16 cellular contexts compared by ENCODE assay signal in genomic region chr9:93664549-93665120, GRCh38.
"Had no signal": no experiment of that assay in that cellular context is flagged by ENCODE, and none has a peak within 500 bp of the region (broad histone marks: within the 10 kb centered on the region; RNA-seq: fewer than 3 reads in every experiment).

No MANE protein-coding gene starts in this region.

- H3K9me3 Mint-ChIP-seq: activated naive CD4-positive, alpha-beta T cell treated with anti-CD3 and anti-CD28 coated beads for 36 hours; dendritic cell treated with granulocyte-macrophage colony-stimulating factor and Interleukin-4, amounts not matched to agents 40 ng/mL and 50 ng/mL, for 4 days; mesothelial cell of epicardium had no signal

- H3K4me1 Mint-ChIP-seq: activated CD4-positive, alpha-beta T cell treated with anti-CD3 and anti-CD28 coated beads for 36 hours; mesothelial cell of epicardium had no signal

- H3K4me3 ChIP-seq: breast epithelium, esophagus squamous epithelium, lung, thoracic aorta had no signal

- DNase-seq: activated CD4-positive, alpha-beta T cell treated with anti-CD3 and anti-CD28 coated beads, Interleukin-2, amount 50 U/mL, for 48 hours; activated naive CD4-positive, alpha-beta T cell treated with anti-CD3 and anti-CD28 coated beads for 36 hours; cerebellar nuclear complex; effector memory CD4-positive, alpha-beta T cell; esophagus squamous epithelium; occipital lobe; small intestine; stimulated activated CD4-positive, alpha-beta T cell treated with anti-CD3 and anti-CD28 coated beads, Interleukin-4, amount 100 ng/mL, for 1 hour; SW 1271 had no signal

- H3K4me1 ChIP-seq: breast epithelium, esophagus squamous epithelium had no signal

- H3K36me3 ChIP-seq: breast epithelium had no signal

- H3K9me3 ChIP-seq: breast epithelium, esophagus squamous epithelium, thoracic aorta had no signal

- H3K27me3 ChIP-seq: breast epithelium, esophagus squamous epithelium had no signal

- H3K27ac ChIP-seq: breast epithelium, esophagus squamous epithelium, thoracic aorta had no signal

- H3K27ac Mint-ChIP-seq: activated CD4-positive, alpha-beta T cell treated with anti-CD3 and anti-CD28 coated beads for 36 hours; activated naive CD4-positive, alpha-beta T cell treated with anti-CD3 and anti-CD28 coated beads for 36 hours; dendritic cell treated with granulocyte-macrophage colony-stimulating factor and Interleukin-4, amounts not matched to agents 40 ng/mL and 50 ng/mL, for 4 days; mesothelial cell of epicardium; progenitor cell of endocrine pancreas had no signal

- ATAC-seq: activated CD4-positive, alpha-beta T cell treated with anti-CD3 and anti-CD28 coated beads for 36 hours had no signal

- H3K4me3 Mint-ChIP-seq: activated CD4-positive, alpha-beta T cell treated with anti-CD3 and anti-CD28 coated beads for 36 hours; activated naive CD4-positive, alpha-beta T cell treated with anti-CD3 and anti-CD28 coated beads for 36 hours; dendritic cell treated with granulocyte-macrophage colony-stimulating factor and Interleukin-4, amounts not matched to agents 40 ng/mL and 50 ng/mL, for 4 days; mesothelial cell of epicardium had no signal

- H3K27me3 Mint-ChIP-seq: activated CD4-positive, alpha-beta T cell treated with anti-CD3 and anti-CD28 coated beads for 36 hours; dendritic cell treated with granulocyte-macrophage colony-stimulating factor and Interleukin-4, amounts not matched to agents 40 ng/mL and 50 ng/mL, for 4 days; progenitor cell of endocrine pancreas had no signal
